19 cellular contexts compared by ENCODE assay signal in the genomic region with DNA sequence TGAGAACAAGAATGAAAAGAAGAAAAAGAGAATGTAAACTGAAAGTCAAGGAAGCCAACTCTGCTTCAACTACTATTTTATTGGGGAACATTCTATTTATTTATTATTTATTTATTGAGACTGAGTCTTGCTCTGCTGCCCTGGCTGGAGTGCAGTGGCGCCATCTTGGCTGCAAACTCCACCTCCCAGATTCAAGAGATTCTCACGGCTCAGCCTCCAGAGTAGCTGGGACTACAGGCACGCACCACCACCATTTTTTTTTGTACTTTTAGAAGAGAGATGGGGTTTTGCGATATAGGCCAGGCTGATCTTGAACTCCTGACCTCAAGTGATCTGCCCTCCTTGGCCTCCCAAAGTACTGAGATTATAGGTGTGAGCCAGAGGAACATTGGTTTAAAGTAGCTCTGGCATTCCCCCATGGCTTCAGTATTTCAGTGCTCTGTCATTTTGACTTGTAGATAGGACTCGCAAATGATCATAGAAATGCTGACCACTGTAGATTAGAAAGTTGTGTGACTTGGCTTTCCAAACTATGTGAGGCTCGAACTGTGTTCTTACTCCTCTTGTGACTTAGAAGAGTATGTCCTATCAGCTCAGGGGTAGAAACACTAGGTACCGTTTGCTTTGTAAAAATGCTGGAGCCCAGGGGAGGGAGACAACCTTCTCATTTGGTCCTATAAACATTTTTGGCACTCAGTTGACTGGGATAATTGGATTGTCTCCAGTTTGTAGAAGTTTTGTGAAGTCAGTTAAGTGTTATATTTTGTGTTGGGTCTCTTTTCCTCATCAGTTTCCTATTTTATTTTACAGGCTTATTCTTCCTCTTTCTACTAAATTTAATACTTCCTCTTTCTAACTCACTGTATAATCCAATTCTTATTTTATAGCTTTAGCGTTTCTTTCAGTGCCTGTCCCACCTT.
A peak's percentile ranks its signal among the peaks of the same experiment; 100 is the strongest.
DNase-seq lines count a peak whose midpoint lies in the region; TF ChIP-seq lines count a peak whose summit lies in the region.
"Had no signal": no experiment of that assay in that cellular context is flagged by ENCODE, and none has a peak within 500 bp of the region (broad histone marks: within the 10 kb centered on the region; RNA-seq: fewer than 3 reads in every experiment).

No MANE protein-coding gene starts in this region.

- peak in 1 of 2 experiments; percentile 16 for DNase-seq in HL-60 (ENCODE audit: low read depth in 1 of 2, low spot score in 1 of 2)
- DNase-seq in UCSD-AML1 (lab: John Stamatoyannopoulos, UW; ENCODE audit: unreplicated experiment) = peak; percentile 14
- DNase-seq in nephron progenitor cell = no peak
- no peak for DNase-seq in central memory CD4-positive, alpha-beta T cell
- no peak for DNase-seq in GDM1 (lab: John Stamatoyannopoulos, UW)
- DNase-seq in NCI-H69 (lab: John Stamatoyannopoulos, UW) = no peak
- DNase-seq in testis = no peak
- DNase-seq: activated CD4-positive, alpha-beta memory T cell treated with anti-CD3 and anti-CD28 coated beads for 36 hours; activated T-cell treated with anti-CD3 and anti-CD28 coated beads, Interleukin-2, amount 50 U/mL, for 72 hours; amygdala; dermis blood vessel endothelial cell; heart right ventricle; kidney glomerular epithelial cell; NK-92 treated with Interleukin-12 subunit alpha and Interleukin-12 subunit beta, amount 100 ng/mL, for 24 hours; SJCRH30; tibial artery had no signal

- H3K27ac Mint-ChIP-seq in nephron progenitor cell = peak overlapping the region; percentile 33
- H3K27ac Mint-ChIP-seq: activated CD4-positive, alpha-beta memory T cell treated with anti-CD3 and anti-CD28 coated beads for 36 hours; activated T-cell treated with anti-CD3 and anti-CD28 coated beads, Interleukin-2, amount 50 U/mL, for 72 hours had no signal

- H3K27me3 Mint-ChIP-seq in nephron progenitor cell (ENCODE audit: low read depth, poor library complexity) = peaks cover under 1% of the 10 kb centered on the region

- H3K9me3 ChIP-seq in BLaER1 = no peaks in the 10 kb centered on the region
- H3K9me3 ChIP-seq in testis = no peaks in the 10 kb centered on the region
- H3K9me3 ChIP-seq: esophagus muscularis mucosa, tibial artery had no signal

- no peak for TF ChIP-seq CTCF in HL-60 (IDR thresholded peaks at IDR 0.05; ENCODE audit: insufficient read depth, low read length)
- TF ChIP-seq CTCF in nephron progenitor cell (IDR thresholded peaks at IDR 0.05) = no peak
- TF ChIP-seq CTCF in testis (IDR thresholded peaks at IDR 0.05) = no peak

- TF ChIP-seq POLR2A in testis (IDR thresholded peaks at IDR 0.05) = no peak

- H3K9ac ChIP-seq in BLaER1 = no peak overlapping the region

- H3K36me3 ChIP-seq in BLaER1 (no peaks in the 10 kb centered on the region), testis (ENCODE audit: low read depth, missing control alignments) (no peaks in the 10 kb centered on the region)
- H3K36me3 ChIP-seq: esophagus muscularis mucosa, heart right ventricle, SJCRH30, tibial artery had no signal

- peaks cover 7% of the 10 kb centered on the region for H3K36me3 Mint-ChIP-seq in nephron progenitor cell (ENCODE audit: low read depth)
- H3K36me3 Mint-ChIP-seq: activated CD4-positive, alpha-beta memory T cell treated with anti-CD3 and anti-CD28 coated beads for 36 hours had no signal

- no peak overlapping the region for H3K4me3 ChIP-seq in BLaER1
- H3K4me3 ChIP-seq in HL-60 (replicated peaks; ENCODE audit: insufficient read depth, low read length) = peak overlapping the region; percentile 17; the same call in 1 of the 2 replicates
- no peak overlapping the region for H3K4me3 ChIP-seq in testis
- H3K4me3 ChIP-seq: esophagus muscularis mucosa, GM23338, heart right ventricle, SJCRH30, tibial artery had no signal

- no peaks in the 10 kb centered on the region for H3K27me3 ChIP-seq in BLaER1
- H3K27me3 ChIP-seq in HL-60 (ENCODE audit: insufficient read depth, poor library complexity, severe bottlenecking) = no peaks in the 10 kb centered on the region
- no peaks in the 10 kb centered on the region for H3K27me3 ChIP-seq in testis
- H3K27me3 ChIP-seq: esophagus muscularis mucosa, heart right ventricle, SJCRH30, tibial artery had no signal

- H3K4me3 Mint-ChIP-seq in nephron progenitor cell = no peak overlapping the region
- H3K4me3 Mint-ChIP-seq: activated CD4-positive, alpha-beta memory T cell treated with anti-CD3 and anti-CD28 coated beads for 36 hours; activated T-cell treated with anti-CD3 and anti-CD28 coated beads, Interleukin-2, amount 50 U/mL, for 72 hours; GM23338 had no signal

- H4K20me1 ChIP-seq in BLaER1 = no peaks in the 10 kb centered on the region

- peaks cover 15% of the 10 kb centered on the region for H3K4me1 ChIP-seq in BLaER1
- no peaks in the 10 kb centered on the region for H3K4me1 ChIP-seq in testis
- H3K4me1 ChIP-seq: SJCRH30, tibial artery had no signal

- WGBS in testis, 2 donors = 77 to 83% methylated on average over 8 of the region's 8 CpGs

- H3K9me3 Mint-ChIP-seq in nephron progenitor cell = peaks cover 14% of the 10 kb centered on the region
- H3K9me3 Mint-ChIP-seq: activated CD4-positive, alpha-beta memory T cell treated with anti-CD3 and anti-CD28 coated beads for 36 hours; GM23338 had no signal

- H3K27ac ChIP-seq in BLaER1 (0 out of 2 replicates have a peak overlapping the region, but pooled peaks have one; percentile 23), HL-60 (replicated peaks) (peak overlapping the region; percentile 50), testis (no peak overlapping the region)
- H3K27ac ChIP-seq: esophagus muscularis mucosa, SJCRH30, tibial artery had no signal

- H3K4me2 ChIP-seq in BLaER1 = peak overlapping the region; percentile 64
- H3K4me2 ChIP-seq: GM23338 had no signal

- intact Hi-C loops in testis (cut with DNase I; ENCODE audit: low total_unique reads) = no loop called here

- H3K4me1 Mint-ChIP-seq in nephron progenitor cell = peaks cover 45% of the 10 kb centered on the region

Comparison
In these comparisons a context has a peak if more than half of its experiments do, and no peak if none do; other contexts are left out.
1. H3K27ac ChIP-seq: peak in BLaER1 (single experiment) and HL-60 (single experiment); none in testis (0 of 2).